Comparison of ENCODE assay signal across 13 cellular contexts in the genomic region with DNA sequence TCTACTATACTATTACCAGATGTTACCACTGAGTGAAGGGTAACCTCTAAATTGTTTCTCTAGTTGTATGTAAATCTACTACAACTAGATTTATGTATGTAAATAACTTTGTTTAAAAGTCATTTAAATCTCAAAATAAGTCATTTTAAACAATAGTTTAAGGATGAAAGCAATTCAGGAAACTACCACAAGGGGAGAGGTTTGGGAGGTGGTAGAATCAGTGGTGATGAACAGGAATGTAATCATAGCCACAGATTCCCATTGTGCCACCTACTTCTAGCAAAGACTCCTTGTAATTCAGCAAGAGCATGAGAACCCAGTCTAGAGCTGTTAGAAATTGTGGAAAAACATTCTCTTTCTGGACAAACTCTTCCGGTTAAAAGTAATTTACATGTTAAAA.
DNase-seq lines count a peak whose midpoint lies in the region; ATAC-seq and TF ChIP-seq lines count a peak whose summit lies in the region.
"Had no signal": no experiment of that assay in that cellular context is flagged by ENCODE, and none has a peak within 500 bp of the region (broad histone marks: within the 10 kb centered on the region; RNA-seq: fewer than 3 reads in every experiment).

No MANE protein-coding gene starts in this region.

- H3K27ac ChIP-seq in OCI-LY1 (ENCODE audit: low read depth, low read length, poor library complexity, severe bottlenecking) = no peak overlapping the region
- H3K27ac ChIP-seq: dorsolateral prefrontal cortex, vagina had no signal

- no peaks in the 10 kb centered on the region for H3K4me1 Mint-ChIP-seq in endothelial cell (ENCODE audit: unreplicated experiment)
- peaks cover 2% of the 10 kb centered on the region for H3K4me1 Mint-ChIP-seq in progenitor cell of endocrine pancreas (ENCODE audit: low read depth)

- H3K27me3 ChIP-seq in OCI-LY1 (ENCODE audit: insufficient read depth, low read length) = no peaks in the 10 kb centered on the region
- H3K27me3 ChIP-seq: dorsolateral prefrontal cortex, MG63, vagina had no signal

- ATAC-seq in GM19324 (IDR thresholded peaks at IDR 0.05; ENCODE audit: low FRiP score, unreplicated experiment) = no peak

- H2AFZ ChIP-seq in OCI-LY1 (ENCODE audit: low read length) = no peak overlapping the region

- TF ChIP-seq CTCF in GM12874 (IDR thresholded peaks at IDR 0.05; ENCODE audit: insufficient read depth, low read depth, low read length) (peak; percentile 23; the same call in 1 of the 2 replicates), OCI-LY1 (IDR thresholded peaks at IDR 0.05; ENCODE audit: low read length) (peak; percentile 14), endothelial cell (IDR thresholded peaks at IDR 0.05; ENCODE audit: unreplicated experiment) (peak; percentile 75), progenitor cell of endocrine pancreas (IDR thresholded peaks at IDR 0.05; ENCODE audit: unreplicated experiment) (peak; percentile 42)

- no peaks in the 10 kb centered on the region for H3K36me3 Mint-ChIP-seq in endothelial cell (ENCODE audit: low read depth, unreplicated experiment)
- H3K36me3 Mint-ChIP-seq in progenitor cell of endocrine pancreas (ENCODE audit: insufficient read depth) = no peaks in the 10 kb centered on the region

- no peaks in the 10 kb centered on the region for H3K9me2 ChIP-seq in OCI-LY1 (ENCODE audit: low read depth, low read length)

- H3K9ac ChIP-seq in OCI-LY1 (ENCODE audit: low read length) = no peak overlapping the region

- H3K4me2 ChIP-seq in OCI-LY1 (ENCODE audit: low read length) = no peak overlapping the region

- H3K4me3 Mint-ChIP-seq in endothelial cell (ENCODE audit: unreplicated experiment) (no peak overlapping the region), progenitor cell of endocrine pancreas (ENCODE audit: low read depth) (no peak overlapping the region)

- H3K4me1 ChIP-seq in OCI-LY1 (ENCODE audit: insufficient read depth, low read length, severe bottlenecking) = no peaks in the 10 kb centered on the region
- H3K4me1 ChIP-seq: vagina had no signal

- H3K79me2 ChIP-seq in OCI-LY1 (ENCODE audit: insufficient read depth, low read length) = no peaks in the 10 kb centered on the region

- H3F3A ChIP-seq in OCI-LY1 (ENCODE audit: insufficient read depth, low read length) = no peaks in the 10 kb centered on the region

- no peaks in the 10 kb centered on the region for H3K27me3 Mint-ChIP-seq in endothelial cell (ENCODE audit: unreplicated experiment)
- no peaks in the 10 kb centered on the region for H3K27me3 Mint-ChIP-seq in progenitor cell of endocrine pancreas

- H4K20me1 ChIP-seq in OCI-LY1 (ENCODE audit: insufficient read depth, low read length) = no peaks in the 10 kb centered on the region

- no peaks in the 10 kb centered on the region for H3K36me3 ChIP-seq in OCI-LY1 (ENCODE audit: insufficient read depth, low read length)
- H3K36me3 ChIP-seq: MG63, vagina had no signal

- DNase-seq in endothelial cell (ENCODE audit: low spot score) (no peak), progenitor cell of endocrine pancreas (ENCODE audit: low spot score, unreplicated experiment) (no peak)
- no peak for DNase-seq in activated naive CD4-positive, alpha-beta T cell treated with anti-CD3 and anti-CD28 coated beads, Interleukin-2, amount 50 U/mL, for 16 hours
- no peak for DNase-seq in activated CD4-positive, alpha-beta T cell treated with anti-CD3 and anti-CD28 coated beads, Interleukin-2, amount 50 U/mL, for 48 hours
- DNase-seq: activated naive CD4-positive, alpha-beta T cell; dorsolateral prefrontal cortex; GDM1; MG63; NCI-H510A had no signal

- no peaks in the 10 kb centered on the region for H3K9me3 ChIP-seq in OCI-LY1 (ENCODE audit: low read length)
- H3K9me3 ChIP-seq: MG63, vagina had no signal

- H3K4me3 ChIP-seq in OCI-LY1 (ENCODE audit: low read depth, low read length, poor library complexity, severe bottlenecking) = no peak overlapping the region
- H3K4me3 ChIP-seq: dorsolateral prefrontal cortex, MG63, vagina had no signal

- no peak overlapping the region for H3K27ac Mint-ChIP-seq in endothelial cell (ENCODE audit: unreplicated experiment)
- no peak overlapping the region for H3K27ac Mint-ChIP-seq in progenitor cell of endocrine pancreas

- H3K9me3 Mint-ChIP-seq in endothelial cell (ENCODE audit: unreplicated experiment) (no peaks in the 10 kb centered on the region), progenitor cell of endocrine pancreas (ENCODE audit: low read depth) (no peaks in the 10 kb centered on the region)

Comparison
In these comparisons a context has a peak if more than half of its experiments do, and no peak if none do; other contexts are left out.
1. CTCF ChIP-seq: peak in every context shown above with its lines; median percentile 75 in endothelial cell; 42 in progenitor cell of endocrine pancreas; 23 in GM12874; 14 in OCI-LY1.